ENCODE assay signal across 8 cellular contexts in the genomic region with DNA sequence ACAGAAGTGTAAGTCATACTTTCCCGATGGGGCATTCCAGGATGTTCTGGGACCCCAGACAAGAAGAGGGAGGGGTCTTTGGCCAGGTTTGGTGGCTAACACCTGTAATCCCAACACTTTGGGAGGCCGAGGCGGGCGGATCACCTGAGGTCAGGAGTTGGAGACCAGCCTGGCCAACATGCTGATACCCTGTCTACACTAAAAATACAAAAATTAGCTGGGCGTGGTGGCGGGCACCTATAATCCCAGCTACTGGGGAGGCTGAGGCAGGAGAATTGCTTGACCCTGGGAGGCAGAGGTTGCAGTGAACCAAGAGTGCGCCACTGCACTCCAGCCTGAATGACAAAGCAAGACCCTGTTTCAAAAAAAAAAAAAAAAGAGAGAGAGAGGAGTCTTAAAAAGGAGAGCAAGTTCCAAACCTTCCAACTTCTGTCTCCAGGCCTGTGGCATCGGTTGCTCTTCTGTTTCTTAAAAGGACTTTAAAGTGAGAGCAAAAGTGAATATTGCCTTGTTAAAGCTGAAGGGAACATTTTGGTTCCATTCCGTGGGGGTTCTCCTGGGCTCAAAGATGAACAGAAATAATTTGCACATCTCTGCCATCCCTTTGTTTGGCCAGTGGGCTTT.
DNase-seq lines count a peak whose midpoint lies in the region; ATAC-seq and TF ChIP-seq lines count a peak whose summit lies in the region.
"Not testable (repeated sequence)": the region's sequence is repeated elsewhere in the genome, so short reads cannot be mapped to it uniquely, and the experiment has no call there.

No MANE protein-coding gene starts in this region.

- WGBS in adrenal gland, 4 donors, result 72 to 80% (median 77%) methylated on average over 9 of the region's 9 CpGs
- 96 to 100% methylated on average over 3 to 8 of the region's 9 CpGs for WGBS in endodermal cell (ENCODE audit: insufficient coverage in 1 of 2, insufficient read length in 1 of 2), 2 experiments

- H3K79me2 ChIP-seq in DND-41 (ENCODE audit: insufficient read depth, low read length), result not testable (repeated sequence)

- not testable (repeated sequence) for TF ChIP-seq POLR2A in adrenal gland (IDR thresholded peaks at IDR 0.05)

- peaks cover 48% of the 10 kb centered on the region for H3K36me3 ChIP-seq in DND-41 (ENCODE audit: insufficient read depth, low read length)
- peaks cover 0 to 30% of the 10 kb centered on the region in 2 donors for H3K36me3 ChIP-seq in adrenal gland (replicated peaks in 1 of 2)
- peaks cover 38% of the 10 kb centered on the region for H3K36me3 ChIP-seq in endodermal cell (ENCODE audit: control insufficient read depth, insufficient read depth, low read length)
- peaks cover 0 to 55% of the 10 kb centered on the region in 2 donors for H3K36me3 ChIP-seq in left lung
- H3K36me3 ChIP-seq in upper lobe of right lung, result peaks cover 27% of the 10 kb centered on the region

- peak overlapping the region; percentile 66 for H3K4me3 Mint-ChIP-seq in activated CD4-positive, alpha-beta T cell treated with anti-CD3 and anti-CD28 coated beads, Interleukin-2, amount 10 ng/mL, durations not matched to agents 24 days and 14 days
- H3K4me3 Mint-ChIP-seq in endodermal cell, nephron: not testable (repeated sequence)

- H3K9me3 ChIP-seq in DND-41 (ENCODE audit: insufficient read depth, low read length, severe bottlenecking); adrenal gland (replicated peaks in 1 of 3); endodermal cell (ENCODE audit: control insufficient read depth, low read length); left lung; upper lobe of right lung: not testable (repeated sequence)

- H3K27me3 Mint-ChIP-seq in activated CD4-positive, alpha-beta T cell treated with anti-CD3 and anti-CD28 coated beads, Interleukin-2, amount 10 ng/mL, durations not matched to agents 24 days and 14 days; endodermal cell (ENCODE audit: insufficient read depth); nephron (ENCODE audit: low read depth): not testable (repeated sequence)

- H3K9me3 Mint-ChIP-seq in activated CD4-positive, alpha-beta T cell treated with anti-CD3 and anti-CD28 coated beads, Interleukin-2, amount 10 ng/mL, durations not matched to agents 24 days and 14 days; endodermal cell; nephron: not testable (repeated sequence)

- peak overlapping the region; percentile 45 for H3K27ac Mint-ChIP-seq in activated CD4-positive, alpha-beta T cell treated with anti-CD3 and anti-CD28 coated beads, Interleukin-2, amount 10 ng/mL, durations not matched to agents 24 days and 14 days
- H3K27ac Mint-ChIP-seq in endodermal cell (peak overlapping the region; percentile 90), nephron (peak overlapping the region; percentile 81 to 93 (median 81))

- H3K9ac ChIP-seq in DND-41 (ENCODE audit: low read depth, low read length); endodermal cell (ENCODE audit: extremely low read depth, low read length, poor library complexity, severe bottlenecking): not testable (repeated sequence)

- H3K4me1 ChIP-seq in DND-41 (ENCODE audit: insufficient read depth, low read length), result not testable (repeated sequence)
- H3K4me1 ChIP-seq in adrenal gland (replicated peaks in 1 of 2) (peaks cover 34 to 49% of the 10 kb centered on the region in 2 donors), endodermal cell (ENCODE audit: control insufficient read depth, insufficient read depth, low read length) (peaks cover 13% of the 10 kb centered on the region), left lung (peaks cover 22 to 43% of the 10 kb centered on the region in 2 donors), upper lobe of right lung (peaks cover 49% of the 10 kb centered on the region)

- peaks cover 13% of the 10 kb centered on the region for H3K4me1 Mint-ChIP-seq in activated CD4-positive, alpha-beta T cell treated with anti-CD3 and anti-CD28 coated beads, Interleukin-2, amount 10 ng/mL, durations not matched to agents 24 days and 14 days
- H3K4me1 Mint-ChIP-seq in endodermal cell (peaks cover 16% of the 10 kb centered on the region), nephron (peaks cover 45% of the 10 kb centered on the region)

- H3K27ac ChIP-seq in DND-41 (ENCODE audit: low read length), result not testable (repeated sequence)
- peak overlapping the region; percentile 58 to 87 (median 70) for H3K27ac ChIP-seq in adrenal gland
- peak overlapping the region; percentile 16 for H3K27ac ChIP-seq in endodermal cell (ENCODE audit: low read depth, low read length)
- peak overlapping the region; percentile 68 to 87 for H3K27ac ChIP-seq in left lung
- H3K27ac ChIP-seq in skin epidermis, result peak overlapping the region in 20 of 21 experiments; percentile 15 to 96 (median 82)
- H3K27ac ChIP-seq in upper lobe of right lung, result peak overlapping the region; percentile 82

- not testable (repeated sequence) for DNase-seq in DND-41, adrenal gland, endodermal cell, left lung, upper lobe of right lung
- DNase-seq in activated CD4-positive, alpha-beta T cell treated with anti-CD3 and anti-CD28 coated beads, Interleukin-2, amount 10 ng/mL, durations not matched to agents 24 days and 14 days, result peak; percentile 63

- H3K4me2 ChIP-seq in DND-41 (ENCODE audit: insufficient read depth, low read length), result not testable (repeated sequence)

- H4K20me1 ChIP-seq in DND-41 (ENCODE audit: insufficient read depth, low read length), result not testable (repeated sequence)

- not testable (repeated sequence) for H3K4me3 ChIP-seq in DND-41 (ENCODE audit: low read depth in 1 of 2, low read length in 2 of 2); endodermal cell (ENCODE audit: low read length); left lung
- H3K4me3 ChIP-seq in adrenal gland, result peak overlapping the region in 1 of 4 donors; percentile 29
- peak overlapping the region in 2 of 7 experiments; percentile 9 to 17 for H3K4me3 ChIP-seq in skin epidermis
- peak overlapping the region; percentile 8 for H3K4me3 ChIP-seq in upper lobe of right lung

- not testable (repeated sequence) for H2AFZ ChIP-seq in DND-41 (ENCODE audit: low read depth, low read length)

- H3K36me3 Mint-ChIP-seq in activated CD4-positive, alpha-beta T cell treated with anti-CD3 and anti-CD28 coated beads, Interleukin-2, amount 10 ng/mL, durations not matched to agents 24 days and 14 days (ENCODE audit: low read depth), result not testable (repeated sequence)
- H3K36me3 Mint-ChIP-seq in endodermal cell (ENCODE audit: low read depth) (peaks cover 47% of the 10 kb centered on the region), nephron (ENCODE audit: low read depth) (peaks cover 30% of the 10 kb centered on the region)

- not testable (repeated sequence) for TF ChIP-seq CTCF in DND-41 (IDR thresholded peaks at IDR 0.05; ENCODE audit: borderline replicate concordance, extremely low read depth, low read length, poor library complexity, severe bottlenecking); adrenal gland (IDR thresholded peaks at IDR 0.05); endodermal cell (conservative IDR thresholded peaks at IDR 0.05); left lung (IDR thresholded peaks at IDR 0.05); nephron (IDR thresholded peaks at IDR 0.05; ENCODE audit: unreplicated experiment in 3 of 3); upper lobe of right lung (IDR thresholded peaks at IDR 0.05)

- not testable (repeated sequence) for H3K27me3 ChIP-seq in DND-41 (ENCODE audit: insufficient read depth, low read length, poor library complexity); adrenal gland; endodermal cell (ENCODE audit: control insufficient read depth, insufficient read depth, low read length, poor library complexity, severe bottlenecking); left lung; upper lobe of right lung

- intact Hi-C loops in activated CD4-positive, alpha-beta T cell treated with anti-CD3 and anti-CD28 coated beads, Interleukin-2, amount 10 ng/mL, durations not matched to agents 24 days and 14 days (cut with micrococcal nuclease); adrenal gland (cut with DNase I); left lung (cut with DNase I); upper lobe of right lung (cut with DNase I): not testable (repeated sequence)

- peak; percentile 49; the same call in 1 of the 3 replicates for ATAC-seq in DND-41 (ENCODE audit: insufficient read depth, low read depth)
- ATAC-seq in left lung, upper lobe of right lung: not testable (repeated sequence)
